In the genomic region with DNA sequence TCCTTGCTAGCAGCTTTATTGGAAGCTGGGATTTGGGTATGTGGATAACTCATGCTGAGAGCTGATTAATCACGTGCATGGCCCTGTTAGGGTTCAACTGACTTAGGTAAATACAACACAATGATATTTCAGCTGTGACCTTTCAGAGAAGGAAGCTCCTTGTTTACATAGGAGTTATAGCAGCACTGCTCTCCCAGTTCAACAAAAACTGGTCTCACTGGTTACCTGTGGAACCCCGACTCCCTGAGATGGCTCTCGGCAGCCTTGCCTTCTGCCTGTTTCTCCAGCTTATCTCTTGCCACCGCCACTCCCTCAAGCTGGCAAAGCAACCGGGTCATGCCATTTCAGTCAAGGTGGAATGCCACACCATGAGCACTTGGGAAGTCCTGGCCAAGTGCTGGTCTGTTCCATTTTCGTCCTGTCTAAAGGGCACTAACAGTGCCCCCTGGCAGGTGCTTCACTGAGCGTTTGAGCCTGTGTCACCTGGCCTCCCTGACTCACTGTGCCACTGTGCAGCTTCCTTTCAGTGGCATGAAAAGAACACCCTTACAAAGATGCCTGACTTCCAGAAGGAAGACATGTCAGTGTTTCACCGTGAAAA, we compare ENCODE assay signal across 8 cellular contexts. TPM values are rescaled to one million over a fixed set of nuclear protein-coding genes. Genes with fewer than 3 reads are reported as not detected.
DNase-seq lines count a peak whose midpoint lies in the region; ATAC-seq, FAIRE-seq and TF ChIP-seq lines count a peak whose summit lies in the region.

No MANE protein-coding gene starts in this region.

- peak; percentile 44 to 97 for DNase-seq in T47D (ENCODE audit: low read depth in 1 of 2, low spot score in 1 of 2)
- no peak for DNase-seq in mammary epithelial cell
- no peak for DNase-seq in T-helper 17 cell
- DNase-seq in kidney tubule cell (ENCODE audit: low spot score): peak; percentile 51
- DNase-seq in type B pancreatic cell (ENCODE audit: extremely low spot score, unreplicated experiment): no peak
- DNase-seq in stimulated activated CD4-positive, alpha-beta T cell treated with anti-CD3 and anti-CD28 coated beads, Interleukin-12 subunit alpha, Interleukin-12 subunit beta, amount 100 ng/mL, for 4 hours: no peak
- no peak for DNase-seq in H54 (ENCODE audit: insufficient read length, low spot score)
- no peak for DNase-seq in ACHN

- TF ChIP-seq CTCF in mammary epithelial cell (conservative IDR thresholded peaks at IDR 0.05 in 1 of 2, IDR thresholded peaks at IDR 0.05 in 1 of 2; ENCODE audit: extremely low read depth in 1 of 2, insufficient read depth in 1 of 2, low read depth in 1 of 2, low read length in 2 of 2) (no peak), type B pancreatic cell (conservative IDR thresholded peaks at IDR 0.05) (no peak)

- no peak for ATAC-seq in T-helper 17 cell

- WGBS in mammary epithelial cell (ENCODE audit: low coverage, missing lambda C conversion rate): 88% methylated on average over 8 of the region's 8 CpGs

- in situ Hi-C loops in T47D (cut with HindIII; ENCODE audit: low pct_unique_long_range_greater_than_20kb, low sequenced_read_pairs): no loop called here
- in situ Hi-C loops in mammary epithelial cell (cut with MboI; ENCODE audit: low sequenced_read_pairs in 2 of 2): no loop called here
- in situ Hi-C loops in ACHN (cut with HindIII; ENCODE audit: low pct_ligation_motif_present, low pct_unique_long_range_greater_than_20kb, low sequenced_read_pairs): no loop called here

- no peak overlapping the region for H3K4me3 Mint-ChIP-seq in T-helper 17 cell
- peak overlapping the region; percentile 67 for H3K4me3 Mint-ChIP-seq in type B pancreatic cell

- no peak for TF ChIP-seq POLR2A in H54 (IDR thresholded peaks at IDR 0.05; ENCODE audit: low read depth, low read length)

- no peak overlapping the region for H3K4me3 ChIP-seq in mammary epithelial cell (replicated peaks in 1 of 3; ENCODE audit: insufficient read depth in 1 of 3, low read depth in 2 of 3, low read length in 3 of 3)

- H2AFZ ChIP-seq in mammary epithelial cell (ENCODE audit: low read depth, low read length): no peak overlapping the region

- no peak overlapping the region for H3K4me2 ChIP-seq in mammary epithelial cell (ENCODE audit: insufficient read depth, low read depth, low read length)

- no peaks in the 10 kb centered on the region for H4K20me1 ChIP-seq in mammary epithelial cell (ENCODE audit: insufficient read depth, low read length)

- BruUV-seq in mammary epithelial cell (replicated peaks; lab: Mats Ljungman, UMichigan): no TSS peak

- no peaks in the 10 kb centered on the region for H3K36me3 ChIP-seq in mammary epithelial cell (ENCODE audit: insufficient read depth, low read length)

- FAIRE-seq in H54 (lab: Jason Lieb, UNC): no peak

- peak overlapping the region; percentile 32 for H3K27ac Mint-ChIP-seq in T-helper 17 cell
- H3K27ac Mint-ChIP-seq in type B pancreatic cell: peak overlapping the region; percentile 66

- H3K27me3 Mint-ChIP-seq in T-helper 17 cell: no peaks in the 10 kb centered on the region
- H3K27me3 Mint-ChIP-seq in type B pancreatic cell: no peaks in the 10 kb centered on the region

- H3K4me1 ChIP-seq in mammary epithelial cell (ENCODE audit: insufficient read depth, low read length): peaks cover 4% of the 10 kb centered on the region

- CTCF ChIA-PET in mammary epithelial cell (lab: Charles Lee; ENCODE audit: low non-redundant PET): no interaction called here

- no peaks in the 10 kb centered on the region for H3K9me3 Mint-ChIP-seq in type B pancreatic cell

- H3K27ac ChIP-seq in mammary epithelial cell (ENCODE audit: insufficient read depth, low read depth, low read length): no peak overlapping the region

- dilution Hi-C loops in mammary epithelial cell (cut with HindIII; ENCODE audit: low sequenced_read_pairs): no loop called here

- no peaks in the 10 kb centered on the region for H3K27me3 ChIP-seq in mammary epithelial cell (ENCODE audit: insufficient read depth, low read length)

- no peak overlapping the region for H3K9ac ChIP-seq in mammary epithelial cell (ENCODE audit: insufficient read depth, low read length)

- intact Hi-C loops in mammary epithelial cell (cut with micrococcal nuclease): no loop called here

- H3K36me3 Mint-ChIP-seq in T-helper 17 cell (ENCODE audit: low read depth) (peaks cover 6% of the 10 kb centered on the region), type B pancreatic cell (peaks cover 4% of the 10 kb centered on the region)

- H3K9me3 ChIP-seq in mammary epithelial cell (replicated peaks; ENCODE audit: insufficient read depth, low read length) (no peaks in the 10 kb centered on the region), T-helper 17 cell (ENCODE audit: control insufficient read depth, low read length, poor library complexity, severe bottlenecking) (no peaks in the 10 kb centered on the region)

- H3K4me1 Mint-ChIP-seq in T-helper 17 cell (peaks cover 12% of the 10 kb centered on the region), type B pancreatic cell (ENCODE audit: unreplicated experiment) (peaks cover 24% of the 10 kb centered on the region)

- no peaks in the 10 kb centered on the region for H3K79me2 ChIP-seq in mammary epithelial cell (ENCODE audit: insufficient read depth, low read length)

RNA-seq across cellular contexts. Expression of gene DOP1B, which starts 31.6 kb away (rescaled TPM):
- total RNA-seq in mammary epithelial cell (10 to 100 TPM; 10.4 to 16.2 TPM), T-helper 17 cell (10 to 100 TPM; 25.3 to 35.0 TPM), type B pancreatic cell (ENCODE audit: low replicate concordance) (26.5 and 29.9 TPM in 2 replicates)
- 4.1 TPM for polyA plus RNA-seq in mammary epithelial cell
- polyA minus RNA-seq in mammary epithelial cell: 11.2 TPM

RNA-seq across cellular contexts. Expression of gene CBR3, which starts 53.3 kb away (rescaled TPM):
- total RNA-seq in mammary epithelial cell (1 to 10 TPM; 1.2 to 5.8 TPM), T-helper 17 cell (1 to 10 TPM; 2.2 to 3.1 TPM), type B pancreatic cell (ENCODE audit: low replicate concordance) (1.0 and 1.6 TPM in 2 replicates)
- 6.5 TPM for polyA plus RNA-seq in mammary epithelial cell
- not detected for polyA minus RNA-seq in mammary epithelial cell

Comparison
In these comparisons a context has a peak if more than half of its experiments do, and no peak if none do; other contexts are left out.
1. DNase-seq: peak in T47D (2 of 2) and kidney tubule cell (single experiment); none in mammary epithelial cell (single experiment), T-helper 17 cell (0 of 3), type B pancreatic cell (single experiment), stimulated activated CD4-positive, alpha-beta T cell treated with anti-CD3 and anti-CD28 coated beads, Interleukin-12 subunit alpha, Interleukin-12 subunit beta, amount 100 ng/mL, for 4 hours (single experiment), H54 (single experiment) and ACHN (single experiment).